Comparison of ENCODE assay signal across 1 cellular context in genomic region chr2:112841399-112842044, GRCh38.
TF ChIP-seq lines count a peak whose summit lies in the region.

No MANE protein-coding gene starts in this region.

TF ChIP-seq in GM12878, 131 proteins besides CTCF, POLR2A, EP300 and RAD21 (continued from another document):
- TF ChIP-seq PRDM15 (CRISPR knock-in tag; IDR thresholded peaks at IDR 0.05): no peak
